Comparison of ENCODE assay signal across 8 cellular contexts in the genomic region with DNA sequence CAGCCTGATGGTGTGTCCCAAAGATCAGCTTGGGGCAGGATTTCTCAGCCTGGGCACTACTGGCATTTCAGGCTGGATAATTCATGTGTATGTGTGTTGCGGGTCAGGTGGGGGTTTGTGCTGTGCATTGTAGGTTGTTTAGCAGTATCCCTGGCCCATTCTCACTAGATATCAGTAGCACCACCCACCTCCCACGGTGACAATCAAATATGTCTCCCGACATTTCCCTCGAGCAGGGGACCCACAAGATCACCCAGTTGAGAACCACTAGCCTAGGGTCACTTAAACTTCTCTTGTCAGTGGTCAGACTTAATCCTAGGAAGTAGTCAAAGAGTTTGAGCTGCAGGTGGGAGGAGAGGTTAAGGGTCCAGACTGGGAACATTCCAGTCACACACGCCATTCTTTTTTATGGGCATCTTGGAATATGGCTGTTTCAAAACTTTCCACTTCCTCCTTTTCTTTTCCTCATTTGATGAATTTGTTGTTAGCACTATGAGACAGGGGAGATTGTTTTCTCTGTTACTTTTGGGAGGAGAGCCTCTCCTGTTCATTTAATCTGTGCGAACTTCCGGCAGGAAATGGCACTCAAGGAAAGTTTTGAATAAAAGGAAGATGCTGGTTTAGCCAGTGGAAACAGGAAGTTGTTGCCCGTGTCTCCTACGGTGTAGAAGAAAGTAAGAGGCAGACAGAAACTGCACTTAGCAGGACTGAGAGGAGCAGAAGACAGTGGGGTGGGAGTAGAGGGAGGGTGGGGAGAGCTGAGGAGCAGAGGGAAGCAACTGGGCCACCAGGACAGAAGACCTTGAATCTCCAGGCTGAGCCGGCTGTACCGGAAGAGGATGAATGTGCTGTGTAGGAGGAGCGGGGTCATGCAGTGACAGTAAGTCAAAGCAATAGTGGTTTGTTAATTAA. TPM values are rescaled to one million over a fixed set of nuclear protein-coding genes. Genes with fewer than 3 reads are reported as not detected.
DNase-seq lines count a peak whose midpoint lies in the region; ATAC-seq and TF ChIP-seq lines count a peak whose summit lies in the region.

No MANE protein-coding gene starts in this region.

- ATAC-seq in Right ventricle myocardium superior (ENCODE audit: poor library complexity): peak; percentile 28
- no peak for ATAC-seq in HG02610 (IDR thresholded peaks at IDR 0.05; ENCODE audit: unreplicated experiment)
- ATAC-seq in GM21529 (IDR thresholded peaks at IDR 0.05; ENCODE audit: unreplicated experiment): no peak
- no peak for ATAC-seq in GM21717 (IDR thresholded peaks at IDR 0.05; ENCODE audit: unreplicated experiment)
- ATAC-seq in GM21737 (IDR thresholded peaks at IDR 0.05; ENCODE audit: unreplicated experiment): no peak

- H3K9me3 Mint-ChIP-seq in activated T-helper 2 cell treated with anti-CD3 and anti-CD28 coated beads, Interferon-gamma antibody, Interleukin-2, Interleukin-4, amounts not matched to agents 10 μg/mL and 5 μg/mL and 100 μg/mL, durations not matched to agents 14 hours and 24 hours and 36 hours: peaks cover 7% of the 10 kb centered on the region

- peaks cover 4% of the 10 kb centered on the region for H3K36me3 Mint-ChIP-seq in activated T-helper 2 cell treated with anti-CD3 and anti-CD28 coated beads, Interferon-gamma antibody, Interleukin-2, Interleukin-4, amounts not matched to agents 10 μg/mL and 5 μg/mL and 100 μg/mL, durations not matched to agents 14 hours and 24 hours and 36 hours (ENCODE audit: low read depth)

- no peaks in the 10 kb centered on the region for H3K36me3 ChIP-seq in right atrium auricular region

- H3K4me1 ChIP-seq in right atrium auricular region (peaks cover 0 to 14% of the 10 kb centered on the region in 2 donors), mononuclear cell (ENCODE audit: insufficient read depth, low read length) (peaks cover 19% of the 10 kb centered on the region)

- no peak for TF ChIP-seq CTCF in right atrium auricular region (IDR thresholded peaks at IDR 0.05)

- H3K4me3 ChIP-seq in right atrium auricular region (peak overlapping the region in 1 of 2 donors; percentile 11), mononuclear cell (ENCODE audit: low read length) (peak overlapping the region; percentile 28)

- H3K4me1 Mint-ChIP-seq in activated T-helper 2 cell treated with anti-CD3 and anti-CD28 coated beads, Interferon-gamma antibody, Interleukin-2, Interleukin-4, amounts not matched to agents 10 μg/mL and 5 μg/mL and 100 μg/mL, durations not matched to agents 14 hours and 24 hours and 36 hours (ENCODE audit: low read depth): peaks cover 12% of the 10 kb centered on the region

- intact Hi-C loops in Right ventricle myocardium superior (cut with DNase I): no loop called here
- intact Hi-C loops in activated T-helper 2 cell treated with anti-CD3 and anti-CD28 coated beads, Interferon-gamma antibody, Interleukin-2, Interleukin-4, amounts not matched to agents 10 μg/mL and 5 μg/mL and 100 μg/mL, durations not matched to agents 14 hours and 24 hours and 36 hours (cut with micrococcal nuclease): no loop called here

- H3K27me3 Mint-ChIP-seq in activated T-helper 2 cell treated with anti-CD3 and anti-CD28 coated beads, Interferon-gamma antibody, Interleukin-2, Interleukin-4, amounts not matched to agents 10 μg/mL and 5 μg/mL and 100 μg/mL, durations not matched to agents 14 hours and 24 hours and 36 hours (ENCODE audit: low read depth): peaks cover 7% of the 10 kb centered on the region

- H3K4me3 Mint-ChIP-seq in activated T-helper 2 cell treated with anti-CD3 and anti-CD28 coated beads, Interferon-gamma antibody, Interleukin-2, Interleukin-4, amounts not matched to agents 10 μg/mL and 5 μg/mL and 100 μg/mL, durations not matched to agents 14 hours and 24 hours and 36 hours (ENCODE audit: low read depth): peak overlapping the region; percentile 31

- no peaks in the 10 kb centered on the region for H3K27me3 ChIP-seq in right atrium auricular region
- no peaks in the 10 kb centered on the region for H3K27me3 ChIP-seq in mononuclear cell (ENCODE audit: insufficient read depth, low read length)

- peak overlapping the region; percentile 72 for H3K27ac Mint-ChIP-seq in activated T-helper 2 cell treated with anti-CD3 and anti-CD28 coated beads, Interferon-gamma antibody, Interleukin-2, Interleukin-4, amounts not matched to agents 10 μg/mL and 5 μg/mL and 100 μg/mL, durations not matched to agents 14 hours and 24 hours and 36 hours

- DNase-seq in Right ventricle myocardium superior (no peak), right atrium auricular region (ENCODE audit: low spot score) (no peak)
- no peak for DNase-seq in activated T-helper 2 cell treated with anti-CD3 and anti-CD28 coated beads, Interferon-gamma antibody, Interleukin-2, Interleukin-4, amounts not matched to agents 10 μg/mL and 5 μg/mL and 100 μg/mL, durations not matched to agents 14 hours and 24 hours and 36 hours (ENCODE audit: low spot score)

- H3K9me3 ChIP-seq in right atrium auricular region: no peaks in the 10 kb centered on the region
- H3K9me3 ChIP-seq in mononuclear cell (ENCODE audit: low read depth, low read length): no peaks in the 10 kb centered on the region

- no peak overlapping the region for H3K27ac ChIP-seq in right atrium auricular region

RNA-seq across cellular contexts. Expression of a gene that starts 17.6 kb away (rescaled TPM):
- total RNA-seq in Right ventricle myocardium superior: 9.9 TPM
- total RNA-seq in right atrium auricular region: 10 to 100 TPM in 1 of 2 donors, 1 to 10 TPM in 1; 7.0 to 10.1 TPM
- total RNA-seq in activated T-helper 2 cell treated with anti-CD3 and anti-CD28 coated beads, Interferon-gamma antibody, Interleukin-2, Interleukin-4, amounts not matched to agents 10 μg/mL and 5 μg/mL and 100 μg/mL, durations not matched to agents 14 hours and 24 hours and 36 hours: 12.4 and 12.5 TPM in 2 replicates
- total RNA-seq in mononuclear cell: 13.5 TPM
